ENCODE assay signal across 28 cellular contexts in genomic region chr2:103738108-103738507, GRCh38.
"Had no signal": no experiment of that assay in that cellular context is flagged by ENCODE, and none has a peak within 500 bp of the region (broad histone marks: within the 10 kb centered on the region; RNA-seq: fewer than 3 reads in every experiment).

No MANE protein-coding gene starts in this region.

- H3K4me3 ChIP-seq: esophagus squamous epithelium, gastroesophageal sphincter had no signal

- H3K27ac ChIP-seq: esophagus squamous epithelium, gastroesophageal sphincter had no signal

- FAIRE-seq: astrocyte, colon had no signal

- H3K4me1 ChIP-seq: esophagus squamous epithelium, gastroesophageal sphincter had no signal

- DNase-seq: activated CD4-positive, alpha-beta memory T cell treated with anti-CD3 and anti-CD28 coated beads for 36 hours; activated CD4-positive, alpha-beta T cell treated with anti-CD3 and anti-CD28 coated beads for 36 hours; activated CD4-positive, alpha-beta T cell treated with anti-CD3 and anti-CD28 coated beads, Interleukin-2, amount 10 ng/mL, durations not matched to agents 24 days and 14 days; activated CD4-positive, CD25-positive, alpha-beta regulatory T cell; activated CD4-positive, CD25-positive, alpha-beta regulatory T cell treated with anti-CD3 and anti-CD28 coated beads, Interleukin-2, amount 50 U/mL, for 72 hours; activated CD8-positive, alpha-beta memory T cell treated with anti-CD3 and anti-CD28 coated beads, Interleukin-2, amount 10 ng/mL, durations not matched to agents 7 days and 5 days; activated CD8-positive, alpha-beta memory T cell treated with anti-CD3 and anti-CD28 coated beads, Interleukin-2, amount 50 U/mL, for 4 hours; activated CD8-positive, alpha-beta T cell treated with anti-CD3 and anti-CD28 coated beads, Interleukin-2, amount 10 ng/mL, durations not matched to agents 7 days and 5 days; activated gamma-delta T cell; activated naive CD4-positive, alpha-beta T cell; activated naive CD4-positive, alpha-beta T cell treated with anti-CD3 and anti-CD28 coated beads, Interleukin-2, amount 10 ng/mL, durations not matched to agents 7 days and 5 days; activated naive CD8-positive, alpha-beta T cell treated with anti-CD3 and anti-CD28 coated beads, Interleukin-2, amount 10 ng/mL, durations not matched to agents 7 days and 5 days; activated T-cell treated with anti-CD3 and anti-CD28 coated beads, Interleukin-2, amount 50 U/mL, for 1 hour; activated T-cell treated with anti-CD3 and anti-CD28 coated beads, Interleukin-2, amount 50 U/mL, for 48 hours; anterior cingulate cortex; caudate nucleus; cortex of kidney; dermis blood vessel endothelial cell; effector CD4-positive, alpha-beta T cell; effector memory CD8-positive, alpha-beta T cell; esophagus squamous epithelium; foreskin melanocyte; head of caudate nucleus; T-helper 2 cell had no signal

- H3K36me3 ChIP-seq: esophagus squamous epithelium, gastroesophageal sphincter had no signal

- H3K27me3 ChIP-seq: esophagus squamous epithelium, gastroesophageal sphincter had no signal

- ATAC-seq: activated CD4-positive, alpha-beta T cell treated with anti-CD3 and anti-CD28 coated beads for 36 hours; activated CD8-positive, alpha-beta memory T cell treated with anti-CD3 and anti-CD28 coated beads, Interleukin-2, amount 10 ng/mL, durations not matched to agents 7 days and 5 days; activated CD8-positive, alpha-beta T cell treated with anti-CD3 and anti-CD28 coated beads, Interleukin-2, amount 10 ng/mL, durations not matched to agents 7 days and 5 days; activated naive CD4-positive, alpha-beta T cell treated with anti-CD3 and anti-CD28 coated beads, Interleukin-2, amount 50 U/mL, for 72 hours; effector memory CD8-positive, alpha-beta T cell; gastroesophageal sphincter had no signal
